1 cellular context compared by ENCODE assay signal in the genomic region with DNA sequence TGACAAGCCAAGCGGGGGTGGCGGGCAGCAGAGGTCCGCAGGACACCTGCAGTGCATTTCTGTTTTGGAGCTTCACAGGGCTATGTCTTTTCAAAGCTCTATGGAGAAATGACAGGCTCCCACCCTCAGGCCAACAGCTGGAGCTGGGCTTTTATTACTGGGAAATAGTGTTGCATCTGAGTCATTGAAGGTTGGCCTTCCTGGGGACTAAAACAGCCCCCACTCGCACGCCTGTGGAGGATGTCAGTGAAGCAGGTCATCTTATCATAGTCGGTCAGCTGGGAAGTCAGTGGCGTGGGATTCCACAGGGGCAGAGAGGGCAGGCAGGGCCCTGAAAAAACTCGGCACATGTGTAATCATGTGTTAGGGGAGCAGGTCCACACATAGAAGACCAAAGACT.
TF ChIP-seq lines count a peak whose summit lies in the region.

No MANE protein-coding gene starts in this region.

TF ChIP-seq in IMR-90, 13 proteins besides CTCF, POLR2A, EP300 and RAD21:
- TF ChIP-seq FOS (IDR thresholded peaks at IDR 0.05; ENCODE audit: low read depth, low read length): peak; percentile 41; the same call in 1 of the 2 replicates
- no peak for TF ChIP-seq CHD1 (IDR thresholded peaks at IDR 0.05; ENCODE audit: low read depth, low read length)
- peak; percentile 52; the same call in 1 of the 2 replicates for TF ChIP-seq MAZ (IDR thresholded peaks at IDR 0.05; ENCODE audit: borderline replicate concordance, low read depth, low read length)
- no peak for TF ChIP-seq MXI1 (IDR thresholded peaks at IDR 0.05; ENCODE audit: borderline replicate concordance, low read depth, low read length)
- no peak for TF ChIP-seq CEBPB (IDR thresholded peaks at IDR 0.05; ENCODE audit: low read depth, low read length)
- TF ChIP-seq, protein P1, sequence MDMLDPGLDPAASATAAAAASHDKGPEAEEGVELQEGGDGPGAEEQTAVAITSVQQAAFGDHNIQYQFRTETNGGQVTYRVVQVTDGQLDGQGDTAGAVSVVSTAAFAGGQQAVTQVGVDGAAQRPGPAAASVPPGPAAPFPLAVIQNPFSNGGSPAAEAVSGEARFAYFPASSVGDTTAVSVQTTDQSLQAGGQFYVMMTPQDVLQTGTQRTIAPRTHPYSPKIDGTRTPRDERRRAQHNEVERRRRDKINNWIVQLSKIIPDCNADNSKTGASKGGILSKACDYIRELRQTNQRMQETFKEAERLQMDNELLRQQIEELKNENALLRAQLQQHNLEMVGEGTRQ (IDR thresholded peaks at IDR 0.05; ENCODE audit: low read depth, low read length): no peak
- TF ChIP-seq BHLHE40 (IDR thresholded peaks at IDR 0.05; ENCODE audit: low read depth, low read length): peak; percentile 56
- TF ChIP-seq RCOR1 (IDR thresholded peaks at IDR 0.05; ENCODE audit: insufficient replicate concordance, low read length): peak; percentile 50
- TF ChIP-seq MAFK (IDR thresholded peaks at IDR 0.05; ENCODE audit: low read depth, low read length): no peak
- no peak for TF ChIP-seq NFE2L2 (IDR thresholded peaks at IDR 0.05; ENCODE audit: low read depth, low read length)
- TF ChIP-seq RFX5 (IDR thresholded peaks at IDR 0.05; ENCODE audit: low read depth, low read length): no peak
- TF ChIP-seq, protein P2, sequence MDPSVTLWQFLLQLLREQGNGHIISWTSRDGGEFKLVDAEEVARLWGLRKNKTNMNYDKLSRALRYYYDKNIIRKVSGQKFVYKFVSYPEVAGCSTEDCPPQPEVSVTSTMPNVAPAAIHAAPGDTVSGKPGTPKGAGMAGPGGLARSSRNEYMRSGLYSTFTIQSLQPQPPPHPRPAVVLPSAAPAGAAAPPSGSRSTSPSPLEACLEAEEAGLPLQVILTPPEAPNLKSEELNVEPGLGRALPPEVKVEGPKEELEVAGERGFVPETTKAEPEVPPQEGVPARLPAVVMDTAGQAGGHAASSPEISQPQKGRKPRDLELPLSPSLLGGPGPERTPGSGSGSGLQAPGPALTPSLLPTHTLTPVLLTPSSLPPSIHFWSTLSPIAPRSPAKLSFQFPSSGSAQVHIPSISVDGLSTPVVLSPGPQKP (IDR thresholded peaks at IDR 0.05; ENCODE audit: borderline replicate concordance, low read depth, low read length): no peak
- TF ChIP-seq SMC3 (IDR thresholded peaks at IDR 0.05; ENCODE audit: low read depth, low read length): no peak
